ENCODE assay signal across 21 cellular contexts in genomic region chr5:133359861-133360260, GRCh38.
DNase-seq lines count a peak whose midpoint lies in the region; ATAC-seq, FAIRE-seq and TF ChIP-seq lines count a peak whose summit lies in the region.
"Had no signal": no experiment of that assay in that cellular context is flagged by ENCODE, and none has a peak within 500 bp of the region (broad histone marks: within the 10 kb centered on the region; RNA-seq: fewer than 3 reads in every experiment).

No MANE protein-coding gene starts in this region.

- peaks cover 42% of the 10 kb centered on the region for H3F3A ChIP-seq in neural progenitor cell (ENCODE audit: low read depth)

- no peaks in the 10 kb centered on the region for H4K20me1 ChIP-seq in neural progenitor cell (ENCODE audit: low read depth)

- no peak overlapping the region for H3K27ac ChIP-seq in coronary artery
- no peak overlapping the region for H3K27ac ChIP-seq in endodermal cell (ENCODE audit: low read depth, low read length)
- no peak overlapping the region for H3K27ac ChIP-seq in neural progenitor cell
- H3K27ac ChIP-seq: A549, C4-2B, HL-60 had no signal

- H3K27me3 ChIP-seq in endodermal cell (ENCODE audit: control insufficient read depth, insufficient read depth, low read length, poor library complexity, severe bottlenecking) (no peaks in the 10 kb centered on the region), neural progenitor cell (no peaks in the 10 kb centered on the region)
- H3K27me3 ChIP-seq: BE2C had no signal

- H3K36me3 Mint-ChIP-seq in endodermal cell (ENCODE audit: low read depth), result no peaks in the 10 kb centered on the region
- no peaks in the 10 kb centered on the region for H3K36me3 Mint-ChIP-seq in neural progenitor cell
- H3K36me3 Mint-ChIP-seq in activated T-cell treated with anti-CD3 and anti-CD28 coated beads, Interleukin-2, amount 50 U/mL, for 4 hours (ENCODE audit: insufficient read depth), result no peaks in the 10 kb centered on the region
- H3K36me3 Mint-ChIP-seq: CD8-positive, alpha-beta T cell had no signal

- H3K36me3 ChIP-seq in endodermal cell (ENCODE audit: control insufficient read depth, insufficient read depth, low read length) (no peaks in the 10 kb centered on the region), neural progenitor cell (no peaks in the 10 kb centered on the region)
- H3K36me3 ChIP-seq: BE2C had no signal

- no peak overlapping the region for H3K4me3 ChIP-seq in coronary artery
- no peak overlapping the region for H3K4me3 ChIP-seq in endodermal cell (ENCODE audit: low read length)
- no peak overlapping the region for H3K4me3 ChIP-seq in neural progenitor cell
- H3K4me3 ChIP-seq: A549 had no signal

- H3K4me1 ChIP-seq in endodermal cell (ENCODE audit: control insufficient read depth, insufficient read depth, low read length), result peaks cover 11% of the 10 kb centered on the region
- H3K4me1 ChIP-seq in neural progenitor cell, result peaks cover 66% of the 10 kb centered on the region
- H3K4me1 ChIP-seq: A549, BE2C had no signal

- peak overlapping the region; percentile 47 for H3K4me2 ChIP-seq in neural progenitor cell
- H3K4me2 ChIP-seq: A549 had no signal

- FAIRE-seq in urothelium cell line (lab: Jason Lieb, UNC), result peak; percentile 55
- FAIRE-seq: A549, D721Med, GM12892, GM19239, H1 had no signal

- H3K27ac Mint-ChIP-seq in endodermal cell (no peak overlapping the region), neural progenitor cell (peak overlapping the region; percentile 46)
- H3K27ac Mint-ChIP-seq: CD8-positive, alpha-beta T cell; HFFc6 had no signal

- H3K9me3 ChIP-seq in endodermal cell (ENCODE audit: control insufficient read depth, low read length), result no peaks in the 10 kb centered on the region
- H3K9me3 ChIP-seq in neural progenitor cell (ENCODE audit: low read depth), result no peaks in the 10 kb centered on the region
- H3K9me3 ChIP-seq: A549, BE2C had no signal

- H3K79me2 ChIP-seq in neural progenitor cell (ENCODE audit: low read depth), result no peaks in the 10 kb centered on the region

- H3K4me1 Mint-ChIP-seq in endodermal cell (peaks cover 15% of the 10 kb centered on the region), neural progenitor cell (peaks cover 82% of the 10 kb centered on the region)
- no peaks in the 10 kb centered on the region for H3K4me1 Mint-ChIP-seq in activated T-cell treated with anti-CD3 and anti-CD28 coated beads, Interleukin-2, amount 50 U/mL, for 4 hours (ENCODE audit: low read depth)

- no peak overlapping the region for H2AFZ ChIP-seq in neural progenitor cell (replicated peaks)

- WGBS in endodermal cell (ENCODE audit: insufficient coverage in 1 of 2, insufficient read length in 1 of 2), 2 experiments, result 89 to 90% methylated on average over 8 of the region's 8 CpGs

- no peaks in the 10 kb centered on the region for H3K27me3 Mint-ChIP-seq in endodermal cell (ENCODE audit: insufficient read depth)
- peaks cover 12% of the 10 kb centered on the region for H3K27me3 Mint-ChIP-seq in neural progenitor cell (ENCODE audit: insufficient read depth, low read depth)
- peaks cover 2% of the 10 kb centered on the region for H3K27me3 Mint-ChIP-seq in activated T-cell treated with anti-CD3 and anti-CD28 coated beads, Interleukin-2, amount 50 U/mL, for 4 hours (ENCODE audit: low read depth)

- ATAC-seq in activated T-cell treated with anti-CD3 and anti-CD28 coated beads, Interleukin-2, amount 50 U/mL, for 4 hours, result no peak
- no peak for ATAC-seq in HG03460 (IDR thresholded peaks at IDR 0.05; ENCODE audit: unreplicated experiment)
- ATAC-seq: A549; CD8-positive, alpha-beta T cell had no signal

- no peak for TF ChIP-seq CTCF in coronary artery (IDR thresholded peaks at IDR 0.05)
- no peak for TF ChIP-seq CTCF in endodermal cell (conservative IDR thresholded peaks at IDR 0.05)
- no peak for TF ChIP-seq CTCF in neural progenitor cell (IDR thresholded peaks at IDR 0.05)

- H3K4me3 Mint-ChIP-seq in endodermal cell, result no peak overlapping the region
- H3K4me3 Mint-ChIP-seq in neural progenitor cell, result no peak overlapping the region
- H3K4me3 Mint-ChIP-seq in activated T-cell treated with anti-CD3 and anti-CD28 coated beads, Interleukin-2, amount 50 U/mL, for 4 hours, result no peak overlapping the region
- H3K4me3 Mint-ChIP-seq: CD8-positive, alpha-beta T cell; HFFc6 had no signal

- DNase-seq in coronary artery (ENCODE audit: low spot score) (peak; percentile 41), endodermal cell (peak; percentile 32), neural progenitor cell (ENCODE audit: low spot score) (no peak), urothelium cell line (ENCODE audit: low spot score) (no peak)
- no peak for DNase-seq in activated T-cell treated with anti-CD3 and anti-CD28 coated beads, Interleukin-2, amount 50 U/mL, for 4 hours
- DNase-seq: BE2C; CD8-positive, alpha-beta T cell; COR-L47; DMS153; DMS79 treated with DMSO at 0.1 percent for 48 hours; GDM1; HCEC 1CT; HFFc6 had no signal

- H3K9ac ChIP-seq in endodermal cell (ENCODE audit: extremely low read depth, low read length, poor library complexity, severe bottlenecking) (no peak overlapping the region), neural progenitor cell (no peak overlapping the region)

- H3K9me3 Mint-ChIP-seq in endodermal cell (no peaks in the 10 kb centered on the region), neural progenitor cell (no peaks in the 10 kb centered on the region)
- H3K9me3 Mint-ChIP-seq in activated T-cell treated with anti-CD3 and anti-CD28 coated beads, Interleukin-2, amount 50 U/mL, for 4 hours, result no peaks in the 10 kb centered on the region
- H3K9me3 Mint-ChIP-seq: CD8-positive, alpha-beta T cell; HFFc6 had no signal

Comparison
In these comparisons a context has a peak if more than half of its experiments do, and no peak if none do; other contexts are left out.
1. DNase-seq: peak in coronary artery (single experiment) and endodermal cell (single experiment); none in neural progenitor cell (single experiment), urothelium cell line (single experiment) and activated T-cell treated with anti-CD3 and anti-CD28 coated beads, Interleukin-2, amount 50 U/mL, for 4 hours (single experiment).